6 cellular contexts compared by ENCODE assay signal in the genomic region with DNA sequence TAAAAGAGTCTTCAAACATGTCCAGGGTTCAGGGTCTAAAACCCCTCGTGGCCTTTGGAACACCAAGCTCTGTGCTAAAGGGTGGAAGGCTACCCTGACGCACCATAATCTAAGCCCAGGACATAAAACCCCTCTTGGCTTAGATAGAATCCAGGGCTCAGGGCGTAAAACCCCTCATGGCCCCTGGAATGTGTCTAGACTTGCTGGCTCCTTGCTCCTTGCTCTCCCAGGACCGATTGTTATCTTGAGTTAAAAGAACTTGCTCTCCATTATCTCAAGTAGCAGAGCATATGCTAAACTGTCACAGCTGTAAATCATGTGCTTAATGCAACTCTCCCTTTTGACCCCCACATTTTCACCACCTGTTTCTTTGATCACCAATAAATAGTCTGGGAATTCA.
DNase-seq lines count a peak whose midpoint lies in the region; TF ChIP-seq lines count a peak whose summit lies in the region.
"Not testable (repeated sequence)": the region's sequence is repeated elsewhere in the genome, so short reads cannot be mapped to it uniquely, and the experiment has no call there.

No MANE protein-coding gene starts in this region.

- H3K27me3 ChIP-seq in BE2C; WERI-Rb-1 (ENCODE audit: insufficient read depth, low read depth, severe bottlenecking); mesendoderm (ENCODE audit: insufficient read depth, low read length, poor library complexity): not testable (repeated sequence)

- H4K8ac ChIP-seq in mesendoderm (ENCODE audit: low read depth, low read length), result not testable (repeated sequence)

- H3K23ac ChIP-seq in mesendoderm (ENCODE audit: low read length), result not testable (repeated sequence)

- not testable (repeated sequence) for H2BK15ac ChIP-seq in mesendoderm (replicated peaks; ENCODE audit: low read depth)

- not testable (repeated sequence) for H3K4me3 ChIP-seq in BE2C (ENCODE audit: low read depth, low read length); WERI-Rb-1 (ENCODE audit: low read depth, low read length); mesendoderm (ENCODE audit: low read length)

- H3K36me3 ChIP-seq in BE2C; WERI-Rb-1; mesendoderm (ENCODE audit: control insufficient read depth, insufficient read depth, low read length): not testable (repeated sequence)

- TF ChIP-seq CTCF in BE2C (IDR thresholded peaks at IDR 0.05; ENCODE audit: low read depth, low read length); WERI-Rb-1 (IDR thresholded peaks at IDR 0.05; ENCODE audit: low read depth, low read length): not testable (repeated sequence)

- H2BK5ac ChIP-seq in mesendoderm (ENCODE audit: low read length), result not testable (repeated sequence)

- H3K18ac ChIP-seq in mesendoderm (ENCODE audit: low read length), result not testable (repeated sequence)

- H3K56ac ChIP-seq in mesendoderm (ENCODE audit: low read length), result not testable (repeated sequence)

- not testable (repeated sequence) for H3K4me1 ChIP-seq in BE2C; mesendoderm (ENCODE audit: control insufficient read depth, low read depth, low read length)

- not testable (repeated sequence) for H2AK5ac ChIP-seq in mesendoderm (ENCODE audit: low read length)

- H4K5ac ChIP-seq in mesendoderm (ENCODE audit: low read length), result not testable (repeated sequence)

- peak; percentile 13 for DNase-seq in BE2C
- DNase-seq in DMS 273 treated with DMSO at 0.1 percent for 48 hours (lab: John Stamatoyannopoulos, UW), result peak; percentile 8
- DNase-seq in NCI-H524 (lab: John Stamatoyannopoulos, UW), result peak; percentile 75 to 91
- DNase-seq in NCI-H82 (lab: John Stamatoyannopoulos, UW), result peak; percentile 70
- peak; percentile 82 for DNase-seq in WERI-Rb-1
- peak; percentile 31 for DNase-seq in mesendoderm

- H3K27ac ChIP-seq in WERI-Rb-1, result peak overlapping the region; percentile 45
- H3K27ac ChIP-seq in mesendoderm (ENCODE audit: low read depth, low read length), result not testable (repeated sequence)

- H3K79me1 ChIP-seq in mesendoderm (ENCODE audit: low read length), result not testable (repeated sequence)

- not testable (repeated sequence) for H3K9ac ChIP-seq in mesendoderm (ENCODE audit: low read length)

- not testable (repeated sequence) for H3K4me2 ChIP-seq in mesendoderm (ENCODE audit: low read length)

- not testable (repeated sequence) for H3K4ac ChIP-seq in mesendoderm (ENCODE audit: low read depth, low read length)

- H3K9me3 ChIP-seq in BE2C; WERI-Rb-1 (ENCODE audit: severe bottlenecking): not testable (repeated sequence)

- H2BK120ac ChIP-seq in mesendoderm (ENCODE audit: low read depth, low read length), result not testable (repeated sequence)

- not testable (repeated sequence) for H3K79me2 ChIP-seq in mesendoderm (ENCODE audit: control insufficient read depth, insufficient read depth, low read length)

- WGBS in mesendoderm (ENCODE audit: extremely low coverage, insufficient coverage, low lambda C conversion rate), result no CpG with 5 or more reads among the region's 4 CpGs

Comparison
In these comparisons a context has a peak if more than half of its experiments do, and no peak if none do; other contexts are left out.
1. DNase-seq: peak in every context shown above with its lines; median percentile 83 in NCI-H524; 82 in WERI-Rb-1; 70 in NCI-H82; 31 in mesendoderm; 13 in BE2C; 8 in DMS 273 treated with DMSO at 0.1 percent for 48 hours.